ENCODE assay signal across 2 cellular contexts in genomic region chr17:64083571-64084085, GRCh38.
TF ChIP-seq lines count a peak whose summit lies in the region.

No MANE protein-coding gene starts in this region.

TF ChIP-seq in HEK293, 187 proteins besides CTCF, POLR2A, EP300 and RAD21 (continues in another document):
- TF ChIP-seq, protein P1, sequence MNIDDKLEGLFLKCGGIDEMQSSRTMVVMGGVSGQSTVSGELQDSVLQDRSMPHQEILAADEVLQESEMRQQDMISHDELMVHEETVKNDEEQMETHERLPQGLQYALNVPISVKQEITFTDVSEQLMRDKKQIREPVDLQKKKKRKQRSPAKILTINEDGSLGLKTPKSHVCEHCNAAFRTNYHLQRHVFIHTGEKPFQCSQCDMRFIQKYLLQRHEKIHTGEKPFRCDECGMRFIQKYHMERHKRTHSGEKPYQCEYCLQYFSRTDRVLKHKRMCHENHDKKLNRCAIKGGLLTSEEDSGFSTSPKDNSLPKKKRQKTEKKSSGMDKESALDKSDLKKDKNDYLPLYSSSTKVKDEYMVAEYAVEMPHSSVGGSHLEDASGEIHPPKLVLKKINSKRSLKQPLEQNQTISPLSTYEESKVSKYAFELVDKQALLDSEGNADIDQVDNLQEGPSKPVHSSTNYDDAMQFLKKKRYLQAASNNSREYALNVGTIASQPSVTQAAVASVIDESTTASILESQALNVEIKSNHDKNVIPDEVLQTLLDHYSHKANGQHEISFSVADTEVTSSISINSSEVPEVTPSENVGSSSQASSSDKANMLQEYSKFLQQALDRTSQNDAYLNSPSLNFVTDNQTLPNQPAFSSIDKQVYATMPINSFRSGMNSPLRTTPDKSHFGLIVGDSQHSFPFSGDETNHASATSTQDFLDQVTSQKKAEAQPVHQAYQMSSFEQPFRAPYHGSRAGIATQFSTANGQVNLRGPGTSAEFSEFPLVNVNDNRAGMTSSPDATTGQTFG (tag by site-specific recombination; IDR thresholded peaks at IDR 0.05; ENCODE audit: borderline replicate concordance): no peak
- no peak for TF ChIP-seq ZBTB1 (tag by site-specific recombination; IDR thresholded peaks at IDR 0.05)
- peak; percentile 58 for TF ChIP-seq ZNF335 (tag by site-specific recombination; conservative IDR thresholded peaks at IDR 0.05)
- TF ChIP-seq, protein P2, sequence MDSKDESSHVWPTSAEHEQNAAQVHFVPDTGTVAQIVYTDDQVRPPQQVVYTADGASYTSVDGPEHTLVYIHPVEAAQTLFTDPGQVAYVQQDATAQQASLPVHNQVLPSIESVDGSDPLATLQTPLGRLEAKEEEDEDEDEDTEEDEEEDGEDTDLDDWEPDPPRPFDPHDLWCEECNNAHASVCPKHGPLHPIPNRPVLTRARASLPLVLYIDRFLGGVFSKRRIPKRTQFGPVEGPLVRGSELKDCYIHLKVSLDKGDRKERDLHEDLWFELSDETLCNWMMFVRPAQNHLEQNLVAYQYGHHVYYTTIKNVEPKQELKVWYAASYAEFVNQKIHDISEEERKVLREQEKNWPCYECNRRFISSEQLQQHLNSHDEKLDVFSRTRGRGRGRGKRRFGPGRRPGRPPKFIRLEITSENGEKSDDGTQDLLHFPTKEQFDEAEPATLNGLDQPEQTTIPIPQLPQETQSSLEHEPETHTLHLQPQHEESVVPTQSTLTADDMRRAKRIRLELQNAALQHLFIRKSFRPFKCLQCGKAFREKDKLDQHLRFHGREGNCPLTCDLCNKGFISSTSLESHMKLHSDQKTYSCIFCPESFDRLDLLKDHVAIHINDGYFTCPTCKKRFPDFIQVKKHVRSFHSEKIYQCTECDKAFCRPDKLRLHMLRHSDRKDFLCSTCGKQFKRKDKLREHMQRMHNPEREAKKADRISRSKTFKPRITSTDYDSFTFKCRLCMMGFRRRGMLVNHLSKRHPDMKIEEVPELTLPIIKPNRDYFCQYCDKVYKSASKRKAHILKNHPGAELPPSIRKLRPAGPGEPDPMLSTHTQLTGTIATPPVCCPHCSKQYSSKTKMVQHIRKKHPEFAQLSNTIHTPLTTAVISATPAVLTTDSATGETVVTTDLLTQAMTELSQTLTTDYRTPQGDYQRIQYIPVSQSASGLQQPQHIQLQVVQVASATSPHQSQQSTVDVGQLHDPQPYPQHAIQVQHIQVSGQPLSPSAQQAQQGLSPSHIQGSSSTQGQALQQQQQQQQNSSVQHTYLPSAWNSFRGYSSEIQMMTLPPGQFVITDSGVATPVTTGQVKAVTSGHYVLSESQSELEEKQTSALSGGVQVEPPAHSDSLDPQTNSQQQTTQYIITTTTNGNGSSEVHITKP (tag by site-specific recombination; IDR thresholded peaks at IDR 0.05): peak; percentile 79
- TF ChIP-seq BCL11B (tag by site-specific recombination; IDR thresholded peaks at IDR 0.05; ENCODE audit: low read depth): 0 out of 2 replicates have a peak, but pooled peaks have one; percentile 34
- TF ChIP-seq ZNF132 (tag by site-specific recombination; IDR thresholded peaks at IDR 0.05; ENCODE audit: borderline replicate concordance): no peak
- TF ChIP-seq ZNF394 (tag by site-specific recombination; IDR thresholded peaks at IDR 0.05; ENCODE audit: borderline replicate concordance): peak; percentile 80; the same call in 1 of the 2 replicates
- TF ChIP-seq ZSCAN23 (tag by site-specific recombination; IDR thresholded peaks at IDR 0.05): no peak
- no peak for TF ChIP-seq ZNF560 (tag by site-specific recombination; IDR thresholded peaks at IDR 0.05; ENCODE audit: borderline replicate concordance)
- no peak for TF ChIP-seq ZNF623 (tag by site-specific recombination; IDR thresholded peaks at IDR 0.05)
- TF ChIP-seq ZNF292 (tag by site-specific recombination; IDR thresholded peaks at IDR 0.05; ENCODE audit: borderline replicate concordance, low read depth): no peak
- TF ChIP-seq KLF9 (tag by site-specific recombination; IDR thresholded peaks at IDR 0.05; ENCODE audit: low read depth): no peak
- no peak for TF ChIP-seq ZNF266 (tag by site-specific recombination; IDR thresholded peaks at IDR 0.05; ENCODE audit: low read depth)
- TF ChIP-seq, protein P3, sequence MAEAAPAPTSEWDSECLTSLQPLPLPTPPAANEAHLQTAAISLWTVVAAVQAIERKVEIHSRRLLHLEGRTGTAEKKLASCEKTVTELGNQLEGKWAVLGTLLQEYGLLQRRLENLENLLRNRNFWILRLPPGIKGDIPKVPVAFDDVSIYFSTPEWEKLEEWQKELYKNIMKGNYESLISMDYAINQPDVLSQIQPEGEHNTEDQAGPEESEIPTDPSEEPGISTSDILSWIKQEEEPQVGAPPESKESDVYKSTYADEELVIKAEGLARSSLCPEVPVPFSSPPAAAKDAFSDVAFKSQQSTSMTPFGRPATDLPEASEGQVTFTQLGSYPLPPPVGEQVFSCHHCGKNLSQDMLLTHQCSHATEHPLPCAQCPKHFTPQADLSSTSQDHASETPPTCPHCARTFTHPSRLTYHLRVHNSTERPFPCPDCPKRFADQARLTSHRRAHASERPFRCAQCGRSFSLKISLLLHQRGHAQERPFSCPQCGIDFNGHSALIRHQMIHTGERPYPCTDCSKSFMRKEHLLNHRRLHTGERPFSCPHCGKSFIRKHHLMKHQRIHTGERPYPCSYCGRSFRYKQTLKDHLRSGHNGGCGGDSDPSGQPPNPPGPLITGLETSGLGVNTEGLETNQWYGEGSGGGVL (tag by site-specific recombination; IDR thresholded peaks at IDR 0.05): peak; percentile 92
- no peak for TF ChIP-seq ZNF324 (tag by site-specific recombination; IDR thresholded peaks at IDR 0.05)
- TF ChIP-seq, protein P4, sequence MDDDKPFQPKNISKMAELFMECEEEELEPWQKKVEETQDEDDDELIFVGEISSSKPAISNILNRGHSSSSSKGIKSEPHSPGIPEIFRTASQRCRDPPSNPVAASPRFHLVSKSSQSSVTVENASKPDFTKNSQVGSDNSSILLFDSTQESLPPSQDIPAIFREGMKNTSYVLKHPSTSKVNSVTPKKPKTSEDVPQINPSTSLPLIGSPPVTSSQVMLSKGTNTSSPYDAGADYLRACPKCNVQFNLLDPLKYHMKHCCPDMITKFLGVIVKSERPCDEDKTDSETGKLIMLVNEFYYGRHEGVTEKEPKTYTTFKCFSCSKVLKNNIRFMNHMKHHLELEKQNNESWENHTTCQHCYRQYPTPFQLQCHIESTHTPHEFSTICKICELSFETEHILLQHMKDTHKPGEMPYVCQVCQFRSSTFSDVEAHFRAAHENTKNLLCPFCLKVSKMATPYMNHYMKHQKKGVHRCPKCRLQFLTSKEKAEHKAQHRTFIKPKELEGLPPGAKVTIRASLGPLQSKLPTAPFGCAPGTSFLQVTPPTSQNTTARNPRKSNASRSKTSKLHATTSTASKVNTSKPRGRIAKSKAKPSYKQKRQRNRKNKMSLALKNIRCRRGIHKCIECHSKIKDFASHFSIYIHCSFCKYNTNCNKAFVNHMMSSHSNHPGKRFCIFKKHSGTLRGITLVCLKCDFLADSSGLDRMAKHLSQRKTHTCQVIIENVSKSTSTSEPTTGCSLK (tag by site-specific recombination; IDR thresholded peaks at IDR 0.05): no peak
- TF ChIP-seq GLIS2 (tag by site-specific recombination; IDR thresholded peaks at IDR 0.05): no peak
- TF ChIP-seq, protein P5, sequence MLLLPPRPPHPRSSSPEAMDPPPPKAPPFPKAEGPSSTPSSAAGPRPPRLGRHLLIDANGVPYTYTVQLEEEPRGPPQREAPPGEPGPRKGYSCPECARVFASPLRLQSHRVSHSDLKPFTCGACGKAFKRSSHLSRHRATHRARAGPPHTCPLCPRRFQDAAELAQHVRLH (tag by site-specific recombination; IDR thresholded peaks at IDR 0.05): no peak

TF ChIP-seq in endothelial cell of umbilical vein, 7 proteins besides CTCF, POLR2A, EP300 and RAD21 (continued from another document):
- TF ChIP-seq, protein P6, sequence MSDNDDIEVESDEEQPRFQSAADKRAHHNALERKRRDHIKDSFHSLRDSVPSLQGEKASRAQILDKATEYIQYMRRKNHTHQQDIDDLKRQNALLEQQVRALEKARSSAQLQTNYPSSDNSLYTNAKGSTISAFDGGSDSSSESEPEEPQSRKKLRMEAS (IDR thresholded peaks at IDR 0.05; ENCODE audit: insufficient read depth, insufficient read length): no peak
- TF ChIP-seq FOS (IDR thresholded peaks at IDR 0.05; ENCODE audit: borderline replicate concordance, insufficient read depth, low read length): no peak
